Comparison of ENCODE assay signal across 14 cellular contexts in the genomic region with DNA sequence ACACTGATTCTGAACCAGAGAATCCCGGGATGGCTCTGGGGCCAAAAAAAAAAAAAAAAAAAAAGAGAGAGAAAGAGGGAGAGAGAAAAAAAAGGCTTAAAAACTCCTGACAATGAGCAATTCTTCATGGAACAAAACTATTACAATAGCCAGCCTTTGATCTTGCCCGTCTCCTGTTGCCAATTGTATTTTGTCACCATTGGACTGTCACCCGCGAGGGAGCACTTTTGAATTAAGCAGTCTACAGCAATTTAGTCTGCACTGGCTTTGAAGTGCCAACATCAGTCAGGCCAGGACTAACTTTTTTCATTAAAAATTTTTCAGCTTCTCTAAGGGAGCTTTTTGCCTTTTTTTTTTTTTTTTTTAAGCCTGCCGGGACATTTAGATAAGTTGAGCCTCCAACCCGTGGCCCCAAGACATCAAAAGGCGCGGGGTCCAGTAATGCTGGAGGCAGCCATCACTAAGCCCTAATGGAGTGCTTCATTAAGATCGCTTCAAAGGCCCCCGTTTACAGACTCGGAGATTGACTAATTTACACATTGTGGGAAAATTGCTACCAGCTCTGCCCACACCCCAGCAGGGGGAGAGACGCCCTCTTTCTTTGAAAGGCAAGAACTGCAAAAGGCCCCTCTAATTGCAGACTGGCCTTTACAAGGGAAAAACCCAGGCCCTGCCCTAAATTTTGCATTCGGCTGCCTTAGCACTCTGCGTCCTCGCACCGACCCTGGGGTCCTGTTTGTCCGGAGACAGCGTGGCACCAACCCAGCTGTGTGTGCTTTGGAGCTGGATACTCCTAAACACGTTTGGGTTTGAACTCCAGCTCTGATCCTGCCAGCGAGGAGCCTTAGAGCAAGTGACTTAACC.
DNase-seq lines count a peak whose midpoint lies in the region; ATAC-seq and TF ChIP-seq lines count a peak whose summit lies in the region.
"Had no signal": no experiment of that assay in that cellular context is flagged by ENCODE, and none has a peak within 500 bp of the region (broad histone marks: within the 10 kb centered on the region; RNA-seq: fewer than 3 reads in every experiment).

No MANE protein-coding gene starts in this region.

- H3F3A ChIP-seq in OCI-LY1 (ENCODE audit: insufficient read depth, low read length): no peaks in the 10 kb centered on the region

- no peak overlapping the region for H3K9ac ChIP-seq in OCI-LY1 (ENCODE audit: low read length)

- TF ChIP-seq CTCF in left ventricle myocardium inferior (IDR thresholded peaks at IDR 0.05; ENCODE audit: borderline replicate concordance): peak; percentile 7
- peak; percentile 41 for TF ChIP-seq CTCF in OCI-LY1 (IDR thresholded peaks at IDR 0.05; ENCODE audit: low read length)
- peak; percentile 15 for TF ChIP-seq CTCF in glutamatergic neuron (IDR thresholded peaks at IDR 0.05; ENCODE audit: partially characterized antibody, unreplicated experiment)

- H3K36me3 ChIP-seq in left ventricle myocardium inferior: no peaks in the 10 kb centered on the region
- no peaks in the 10 kb centered on the region for H3K36me3 ChIP-seq in OCI-LY1 (ENCODE audit: insufficient read depth, low read length)
- no peaks in the 10 kb centered on the region for H3K36me3 ChIP-seq in aorta (ENCODE audit: control insufficient read depth in 1 of 2, insufficient read depth in 2 of 2, low read length in 1 of 2)
- no peaks in the 10 kb centered on the region for H3K36me3 ChIP-seq in effector memory CD4-positive, alpha-beta T cell (ENCODE audit: control insufficient read depth, insufficient read depth, low read length)

- H2AFZ ChIP-seq in OCI-LY1 (ENCODE audit: low read length): no peak overlapping the region

- no peak overlapping the region for H3K4me2 ChIP-seq in OCI-LY1 (ENCODE audit: low read length)

- H4K20me1 ChIP-seq in OCI-LY1 (ENCODE audit: insufficient read depth, low read length): no peaks in the 10 kb centered on the region

- no peaks in the 10 kb centered on the region for H3K9me2 ChIP-seq in OCI-LY1 (ENCODE audit: low read depth, low read length)

- H3K9me3 Mint-ChIP-seq in glutamatergic neuron (ENCODE audit: unreplicated experiment): peaks cover 2% of the 10 kb centered on the region
- no peaks in the 10 kb centered on the region for H3K9me3 Mint-ChIP-seq in activated T-helper 1 cell treated with anti-CD3 and anti-CD28 coated beads, Interleukin-12 subunit alpha, Interleukin-12 subunit beta, Interleukin-2, Interleukin-4 antibody, amounts not matched to agents 30 ng/mL and 10 ng/mL and 1 ng/mL, durations not matched to agents 14 hours and 24 hours and 36 hours
- H3K9me3 Mint-ChIP-seq: dendritic cell treated with granulocyte-macrophage colony-stimulating factor and Interleukin-4, amounts not matched to agents 40 ng/mL and 50 ng/mL, for 4 days; stimulated activated naive CD8-positive, alpha-beta T cell treated with anti-CD3 and anti-CD28 coated beads, Interleukin-15, Interleukin-2, amounts not matched to agents 100 ng/mL and 50 ng/mL, for 24 hours; T-helper 2 cell treated with Interferon-gamma antibody and Interleukin-4, amounts not matched to agents 5 μg/mL and 100 μg/mL, for 36 hours had no signal

- H3K4me1 ChIP-seq in left ventricle myocardium inferior: no peaks in the 10 kb centered on the region
- H3K4me1 ChIP-seq in OCI-LY1 (ENCODE audit: insufficient read depth, low read length, severe bottlenecking): no peaks in the 10 kb centered on the region
- no peaks in the 10 kb centered on the region for H3K4me1 ChIP-seq in aorta (ENCODE audit: control insufficient read depth in 1 of 2, insufficient read depth in 2 of 2, low read length in 2 of 2)
- H3K4me1 ChIP-seq in effector memory CD4-positive, alpha-beta T cell (ENCODE audit: control insufficient read depth, insufficient read depth, low read length, poor library complexity, severe bottlenecking): peaks cover 6% of the 10 kb centered on the region

- intact Hi-C loops in left ventricle myocardium inferior (cut with micrococcal nuclease) (no loop called here), Right ventricle myocardium superior (cut with DNase I) (no loop called here), aorta (cut with DNase I) (no loop called here)
- intact Hi-C loops in activated T-helper 1 cell treated with anti-CD3 and anti-CD28 coated beads, Interleukin-12 subunit alpha, Interleukin-12 subunit beta, Interleukin-2, Interleukin-4 antibody, amounts not matched to agents 30 ng/mL and 10 ng/mL and 1 ng/mL, durations not matched to agents 14 hours and 24 hours and 36 hours (cut with micrococcal nuclease): no loop called here

- no peak overlapping the region for H3K27ac ChIP-seq in left ventricle myocardium inferior (replicated peaks)
- no peak overlapping the region for H3K27ac ChIP-seq in OCI-LY1 (ENCODE audit: low read depth, low read length, poor library complexity, severe bottlenecking)
- H3K27ac ChIP-seq in aorta (ENCODE audit: low read depth in 1 of 2, low read length in 2 of 2): no peak overlapping the region
- no peak overlapping the region for H3K27ac ChIP-seq in effector memory CD4-positive, alpha-beta T cell (ENCODE audit: insufficient read depth, low read length, poor library complexity, severe bottlenecking)

- H3K27ac Mint-ChIP-seq in glutamatergic neuron (ENCODE audit: unreplicated experiment): no peak overlapping the region
- H3K27ac Mint-ChIP-seq in activated T-helper 1 cell treated with anti-CD3 and anti-CD28 coated beads, Interleukin-12 subunit alpha, Interleukin-12 subunit beta, Interleukin-2, Interleukin-4 antibody, amounts not matched to agents 30 ng/mL and 10 ng/mL and 1 ng/mL, durations not matched to agents 14 hours and 24 hours and 36 hours: no peak overlapping the region
- H3K27ac Mint-ChIP-seq: CD4-positive, alpha-beta memory T cell; dendritic cell treated with granulocyte-macrophage colony-stimulating factor and Interleukin-4, amounts not matched to agents 40 ng/mL and 50 ng/mL, for 4 days; stimulated activated naive CD8-positive, alpha-beta T cell treated with anti-CD3 and anti-CD28 coated beads, Interleukin-15, Interleukin-2, amounts not matched to agents 100 ng/mL and 50 ng/mL, for 24 hours; T-helper 2 cell treated with Interferon-gamma antibody and Interleukin-4, amounts not matched to agents 5 μg/mL and 100 μg/mL, for 36 hours had no signal

- H3K79me2 ChIP-seq in OCI-LY1 (ENCODE audit: insufficient read depth, low read length): no peaks in the 10 kb centered on the region

- H3K27me3 ChIP-seq in left ventricle myocardium inferior (ENCODE audit: low read depth) (peaks cover 48% of the 10 kb centered on the region), OCI-LY1 (ENCODE audit: insufficient read depth, low read length) (no peaks in the 10 kb centered on the region), aorta (ENCODE audit: control insufficient read depth in 1 of 2, insufficient read depth in 2 of 2, low read length in 1 of 2) (no peaks in the 10 kb centered on the region)
- H3K27me3 ChIP-seq in effector memory CD4-positive, alpha-beta T cell (replicated peaks; ENCODE audit: control insufficient read depth, insufficient read depth, low read length, poor library complexity, severe bottlenecking): no peaks in the 10 kb centered on the region

- H3K4me3 ChIP-seq in left ventricle myocardium inferior: no peak overlapping the region
- H3K4me3 ChIP-seq in OCI-LY1 (ENCODE audit: low read depth, low read length, poor library complexity, severe bottlenecking): no peak overlapping the region
- no peak overlapping the region for H3K4me3 ChIP-seq in aorta (ENCODE audit: low read length in 2 of 2)
- H3K4me3 ChIP-seq in effector memory CD4-positive, alpha-beta T cell (ENCODE audit: insufficient read depth, low read depth, low read length, poor library complexity, severe bottlenecking): no peak overlapping the region

- peaks cover 6% of the 10 kb centered on the region for H3K27me3 Mint-ChIP-seq in glutamatergic neuron (ENCODE audit: unreplicated experiment)
- no peaks in the 10 kb centered on the region for H3K27me3 Mint-ChIP-seq in activated T-helper 1 cell treated with anti-CD3 and anti-CD28 coated beads, Interleukin-12 subunit alpha, Interleukin-12 subunit beta, Interleukin-2, Interleukin-4 antibody, amounts not matched to agents 30 ng/mL and 10 ng/mL and 1 ng/mL, durations not matched to agents 14 hours and 24 hours and 36 hours (ENCODE audit: insufficient read depth)

- 74 to 77% methylated on average over 20 of the region's 20 CpGs for WGBS in aorta, 2 donors

- peaks cover 6% of the 10 kb centered on the region for H3K36me3 Mint-ChIP-seq in glutamatergic neuron (ENCODE audit: unreplicated experiment)
- H3K36me3 Mint-ChIP-seq in activated T-helper 1 cell treated with anti-CD3 and anti-CD28 coated beads, Interleukin-12 subunit alpha, Interleukin-12 subunit beta, Interleukin-2, Interleukin-4 antibody, amounts not matched to agents 30 ng/mL and 10 ng/mL and 1 ng/mL, durations not matched to agents 14 hours and 24 hours and 36 hours (ENCODE audit: low read depth): no peaks in the 10 kb centered on the region

- no peak overlapping the region for H3K4me3 Mint-ChIP-seq in glutamatergic neuron (ENCODE audit: unreplicated experiment)
- no peak overlapping the region for H3K4me3 Mint-ChIP-seq in activated T-helper 1 cell treated with anti-CD3 and anti-CD28 coated beads, Interleukin-12 subunit alpha, Interleukin-12 subunit beta, Interleukin-2, Interleukin-4 antibody, amounts not matched to agents 30 ng/mL and 10 ng/mL and 1 ng/mL, durations not matched to agents 14 hours and 24 hours and 36 hours
- H3K4me3 Mint-ChIP-seq: CD4-positive, alpha-beta memory T cell; dendritic cell treated with granulocyte-macrophage colony-stimulating factor and Interleukin-4, amounts not matched to agents 40 ng/mL and 50 ng/mL, for 4 days; stimulated activated naive CD8-positive, alpha-beta T cell treated with anti-CD3 and anti-CD28 coated beads, Interleukin-15, Interleukin-2, amounts not matched to agents 100 ng/mL and 50 ng/mL, for 24 hours; T-helper 2 cell treated with Interferon-gamma antibody and Interleukin-4, amounts not matched to agents 5 μg/mL and 100 μg/mL, for 36 hours had no signal

- H3K9me3 ChIP-seq in left ventricle myocardium inferior (replicated peaks) (no peaks in the 10 kb centered on the region), OCI-LY1 (ENCODE audit: low read length) (no peaks in the 10 kb centered on the region), aorta (ENCODE audit: control insufficient read depth, low read length) (no peaks in the 10 kb centered on the region)
- H3K9me3 ChIP-seq in effector memory CD4-positive, alpha-beta T cell (ENCODE audit: control insufficient read depth, low read length): no peaks in the 10 kb centered on the region

- no peak for DNase-seq in left ventricle myocardium inferior
- no peak for DNase-seq in Right ventricle myocardium superior
- no peak for DNase-seq in glutamatergic neuron
- no peak for DNase-seq in aorta
- no peak for DNase-seq in activated CD4-positive, alpha-beta T cell treated with anti-CD3 and anti-CD28 coated beads for 48 hours
- DNase-seq in activated T-helper 1 cell treated with anti-CD3 and anti-CD28 coated beads, Interleukin-12 subunit alpha, Interleukin-12 subunit beta, Interleukin-2, Interleukin-4 antibody, amounts not matched to agents 30 ng/mL and 10 ng/mL and 1 ng/mL, durations not matched to agents 14 hours and 24 hours and 36 hours (ENCODE audit: low spot score): no peak
- no peak for DNase-seq in effector memory CD4-positive, alpha-beta T cell
- DNase-seq: activated T-cell treated with anti-CD3 and anti-CD28 coated beads, Interleukin-2, amount 50 U/mL, for 48 hours; CD4-positive, alpha-beta memory T cell; NCI-H187 had no signal

- ATAC-seq in Right ventricle myocardium superior (ENCODE audit: poor library complexity) (no peak), aorta (ENCODE audit: low FRiP score) (peak; percentile 37)

- H3K4me1 Mint-ChIP-seq in glutamatergic neuron (ENCODE audit: low read depth, unreplicated experiment): peaks cover 9% of the 10 kb centered on the region
- peaks cover 5% of the 10 kb centered on the region for H3K4me1 Mint-ChIP-seq in activated T-helper 1 cell treated with anti-CD3 and anti-CD28 coated beads, Interleukin-12 subunit alpha, Interleukin-12 subunit beta, Interleukin-2, Interleukin-4 antibody, amounts not matched to agents 30 ng/mL and 10 ng/mL and 1 ng/mL, durations not matched to agents 14 hours and 24 hours and 36 hours (ENCODE audit: low read depth)
